1 cellular context compared by ENCODE assay signal in the genomic region with DNA sequence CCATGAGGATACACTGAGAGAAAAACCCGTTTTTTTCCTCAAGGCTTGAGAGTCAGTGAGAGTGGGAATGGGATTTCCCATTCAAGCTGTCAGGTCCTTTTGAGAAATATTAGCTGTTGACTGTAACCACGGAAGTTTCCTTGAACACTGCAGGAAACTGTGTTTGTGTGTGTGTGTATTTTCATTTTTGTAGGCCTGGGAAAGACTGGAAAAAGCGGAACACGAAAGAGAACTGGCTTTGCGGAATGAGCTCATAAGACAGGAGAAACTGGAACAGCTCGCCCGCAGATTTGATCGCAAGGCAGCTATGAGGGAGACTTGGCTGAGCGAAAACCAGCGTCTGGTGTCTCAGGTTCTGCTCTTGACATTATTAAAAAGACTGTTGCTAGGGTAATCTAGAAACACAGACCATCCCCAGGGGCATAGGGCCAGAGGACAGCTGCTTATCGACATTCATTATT.
TF ChIP-seq lines count a peak whose summit lies in the region.

No MANE protein-coding gene starts in this region.

TF ChIP-seq in IMR-90, 13 proteins besides CTCF, POLR2A, EP300 and RAD21 (continued from another document):
- TF ChIP-seq RFX5 (IDR thresholded peaks at IDR 0.05; ENCODE audit: low read depth, low read length) (no peak), MAFK (IDR thresholded peaks at IDR 0.05; ENCODE audit: low read depth, low read length) (no peak), SMC3 (IDR thresholded peaks at IDR 0.05; ENCODE audit: low read depth, low read length) (no peak), MXI1 (IDR thresholded peaks at IDR 0.05; ENCODE audit: borderline replicate concordance, low read depth, low read length) (no peak), USF2 (IDR thresholded peaks at IDR 0.05; ENCODE audit: low read depth, low read length) (no peak), BHLHE40 (IDR thresholded peaks at IDR 0.05; ENCODE audit: low read depth, low read length) (no peak)
